ENCODE assay signal across 21 cellular contexts in genomic region chr10:78760463-78761240, GRCh38.
"Had no signal": no experiment of that assay in that cellular context is flagged by ENCODE, and none has a peak within 500 bp of the region (broad histone marks: within the 10 kb centered on the region; RNA-seq: fewer than 3 reads in every experiment).

No MANE protein-coding gene starts in this region.

- H3K27ac ChIP-seq: esophagus muscularis mucosa, gastroesophageal sphincter, heart left ventricle, left ventricle myocardium inferior, pancreas, tibial artery, VCaP had no signal

- H3K4me3 ChIP-seq: esophagus muscularis mucosa, gastroesophageal sphincter, heart left ventricle, left ventricle myocardium inferior, pancreas, sigmoid colon, tibial artery had no signal

- DNase-seq: activated CD4-positive, CD25-positive, alpha-beta regulatory T cell treated with anti-CD3 and anti-CD28 coated beads, Interleukin-2, amount 50 U/mL, for 72 hours; activated gamma-delta T cell treated with Interleukin-2 at 50 U/mL for 16 hours; amniotic stem cell; central memory CD4-positive, alpha-beta T cell; cortex of kidney; effector CD8-positive, alpha-beta T cell; left ventricle myocardium inferior; sigmoid colon; stimulated activated CD4-positive, alpha-beta T cell treated with anti-CD3 and anti-CD28 coated beads, Interleukin-4, amount 100 ng/mL, for 4 hours; stimulated activated naive CD4-positive, alpha-beta T cell; SW 1271; T-helper 2 cell; tibial artery had no signal

- H3K9me3 Mint-ChIP-seq: activated naive CD4-positive, alpha-beta T cell treated with anti-CD3 and anti-CD28 coated beads, Interleukin-2, amount 50 U/mL, for 72 hours; activated T-helper 1 cell treated with anti-CD3 and anti-CD28 coated beads, Interleukin-12 subunit alpha, Interleukin-12 subunit beta, Interleukin-2, Interleukin-4 antibody, amounts not matched to agents 30 ng/mL and 10 ng/mL and 1 ng/mL, durations not matched to agents 14 hours and 24 hours and 36 hours had no signal

- ATAC-seq: activated naive CD4-positive, alpha-beta T cell treated with anti-CD3 and anti-CD28 coated beads, Interleukin-2, amount 50 U/mL, for 72 hours; gastroesophageal sphincter; heart left ventricle; pancreas had no signal

- H3K27ac Mint-ChIP-seq: activated T-helper 1 cell treated with anti-CD3 and anti-CD28 coated beads, Interleukin-12 subunit alpha, Interleukin-12 subunit beta, Interleukin-2, Interleukin-4 antibody, amounts not matched to agents 30 ng/mL and 10 ng/mL and 1 ng/mL, durations not matched to agents 14 hours and 24 hours and 36 hours had no signal

- H3K36me3 Mint-ChIP-seq: activated naive CD4-positive, alpha-beta T cell treated with anti-CD3 and anti-CD28 coated beads, Interleukin-2, amount 50 U/mL, for 72 hours had no signal

- H3K27me3 ChIP-seq: esophagus muscularis mucosa, gastroesophageal sphincter, heart left ventricle, pancreas, sigmoid colon, tibial artery had no signal

- H3K4me3 Mint-ChIP-seq: activated T-helper 1 cell treated with anti-CD3 and anti-CD28 coated beads, Interleukin-12 subunit alpha, Interleukin-12 subunit beta, Interleukin-2, Interleukin-4 antibody, amounts not matched to agents 30 ng/mL and 10 ng/mL and 1 ng/mL, durations not matched to agents 14 hours and 24 hours and 36 hours had no signal

- H3K9me3 ChIP-seq: esophagus muscularis mucosa, gastroesophageal sphincter, heart left ventricle, left ventricle myocardium inferior, pancreas, sigmoid colon, tibial artery had no signal

- H3K4me1 ChIP-seq: pancreas had no signal

- FAIRE-seq: endothelial cell of umbilical vein, pancreas had no signal

- H3K36me3 ChIP-seq: esophagus muscularis mucosa, gastroesophageal sphincter, heart left ventricle, left ventricle myocardium inferior, pancreas, sigmoid colon, tibial artery had no signal
